In the genomic region with DNA sequence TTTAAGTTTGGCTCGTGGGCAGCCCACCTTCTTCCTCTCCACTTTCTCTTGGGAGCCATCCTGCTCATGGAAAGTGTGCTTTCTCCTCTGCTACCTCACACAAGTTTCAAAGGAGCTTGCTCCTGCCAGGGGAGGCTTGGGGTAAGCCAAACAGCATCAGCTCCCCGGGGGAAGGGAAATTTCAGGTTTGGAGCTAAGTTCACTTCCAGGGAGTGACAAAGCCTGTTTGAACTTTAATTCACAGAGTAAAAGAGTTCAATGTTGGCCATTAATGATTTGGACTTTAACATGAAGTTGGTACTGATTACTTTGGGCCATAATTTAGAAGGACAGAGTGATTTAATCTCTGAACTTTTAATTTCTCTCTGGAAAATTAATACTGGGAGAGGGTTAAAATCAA, we compare ENCODE assay signal across 15 cellular contexts. TPM values are rescaled to one million over a fixed set of nuclear protein-coding genes. Genes with fewer than 3 reads are reported as not detected.
DNase-seq lines count a peak whose midpoint lies in the region; ATAC-seq and TF ChIP-seq lines count a peak whose summit lies in the region.
"Had no signal": no experiment of that assay in that cellular context is flagged by ENCODE, and none has a peak within 500 bp of the region (broad histone marks: within the 10 kb centered on the region; RNA-seq: fewer than 3 reads in every experiment).

No MANE protein-coding gene starts in this region.

- no peak overlapping the region for H2BK20ac ChIP-seq in H9 (ENCODE audit: low read depth, low read length, poor library complexity, severe bottlenecking)

- H3K27me3 Mint-ChIP-seq in GM23338 (ENCODE audit: insufficient read depth, low read depth, poor library complexity): peaks cover 4% of the 10 kb centered on the region
- no peaks in the 10 kb centered on the region for H3K27me3 Mint-ChIP-seq in H9 (ENCODE audit: low read depth)

- no peak overlapping the region for H2AK5ac ChIP-seq in H9 (ENCODE audit: insufficient read length, low read length)
- H2AK5ac ChIP-seq in trophoblast cell (ENCODE audit: low read length): no peak overlapping the region

- no peaks in the 10 kb centered on the region for H3K36me3 ChIP-seq in GM23338 (ENCODE audit: insufficient read depth)
- H3K36me3 ChIP-seq in trophoblast cell (ENCODE audit: control insufficient read depth in 1 of 2, insufficient read depth in 2 of 2, low read length in 2 of 2): no peaks in the 10 kb centered on the region

- H3K4me3 ChIP-seq in GM23338: no peak overlapping the region
- H3K4me3 ChIP-seq in trophoblast cell (ENCODE audit: low read depth, low read length): no peak overlapping the region

- no peak overlapping the region for H2BK120ac ChIP-seq in H9 (ENCODE audit: low read depth, low read length, poor library complexity, severe bottlenecking)
- no peak overlapping the region for H2BK120ac ChIP-seq in trophoblast cell (ENCODE audit: insufficient read depth, low read length, poor library complexity)

- H3K23ac ChIP-seq in H9 (ENCODE audit: insufficient read length, low read depth, low read length): no peak overlapping the region
- no peak overlapping the region for H3K23ac ChIP-seq in trophoblast cell (ENCODE audit: low read length)

- H4K20me1 ChIP-seq in GM23338 (replicated peaks; ENCODE audit: insufficient read depth): no peaks in the 10 kb centered on the region
- H4K20me1 ChIP-seq in H9 (ENCODE audit: control insufficient read depth, insufficient read depth, insufficient read length): no peaks in the 10 kb centered on the region

- H3K14ac ChIP-seq in H9 (ENCODE audit: insufficient read depth, low read length): no peak overlapping the region
- no peak overlapping the region for H3K14ac ChIP-seq in trophoblast cell (ENCODE audit: low read length)

- H3K9me3 ChIP-seq in H9 (ENCODE audit: control insufficient read depth, low read depth, low read length) (no peaks in the 10 kb centered on the region), trophoblast cell (ENCODE audit: insufficient read depth, low read depth, low read length) (no peaks in the 10 kb centered on the region)

- H4K12ac ChIP-seq in trophoblast cell (ENCODE audit: low read depth, low read length): no peak overlapping the region

- H3K18ac ChIP-seq in H9 (ENCODE audit: insufficient read length, low read depth, low read length) (no peak overlapping the region), trophoblast cell (ENCODE audit: low read length) (no peak overlapping the region)

- no peak overlapping the region for H3K27ac ChIP-seq in GM23338 (ENCODE audit: low read depth)
- no peak overlapping the region for H3K27ac ChIP-seq in H9 (ENCODE audit: insufficient read length, low read depth, low read length)
- H3K27ac ChIP-seq in trophoblast cell (ENCODE audit: low read depth, low read length): no peak overlapping the region

- H3K36me3 Mint-ChIP-seq in GM23338 (ENCODE audit: low read depth) (no peaks in the 10 kb centered on the region), H9 (ENCODE audit: insufficient read depth in 1 of 3, low read depth in 3 of 3) (no peaks in the 10 kb centered on the region)

- H3K79me2 ChIP-seq in GM23338 (replicated peaks; ENCODE audit: insufficient read depth) (no peaks in the 10 kb centered on the region), H9 (ENCODE audit: insufficient read depth, low read length) (no peaks in the 10 kb centered on the region), trophoblast cell (ENCODE audit: control insufficient read depth, insufficient read depth, low read length, poor library complexity) (peaks cover 8% of the 10 kb centered on the region)

- H3K4me2 ChIP-seq in GM23338: no peak overlapping the region
- H3K4me2 ChIP-seq in H9 (ENCODE audit: insufficient read depth, insufficient read length, low read length): no peak overlapping the region
- H3K4me2 ChIP-seq in trophoblast cell (ENCODE audit: low read length): no peak overlapping the region

- H3T11ph ChIP-seq in H9 (ENCODE audit: low read length): no peak overlapping the region

- no peak overlapping the region for H4K5ac ChIP-seq in H9 (ENCODE audit: insufficient read length, low read depth, low read length)

- no CpG with 5 or more reads among the region's 2 CpGs for WGBS in H9 (ENCODE audit: extremely low coverage, insufficient read length, low lambda C conversion rate)
- WGBS in trophoblast cell (ENCODE audit: extremely low coverage, insufficient coverage, insufficient read length): no CpG with 5 or more reads among the region's 2 CpGs

- no peaks in the 10 kb centered on the region for H3K9me3 Mint-ChIP-seq in GM23338
- no peaks in the 10 kb centered on the region for H3K9me3 Mint-ChIP-seq in H9
- H3K9me3 Mint-ChIP-seq: CD8-positive, alpha-beta T cell had no signal

- H4K91ac ChIP-seq in H9 (ENCODE audit: insufficient read length, low read depth, low read length): no peak overlapping the region
- H4K91ac ChIP-seq in trophoblast cell (ENCODE audit: low read depth, low read length): no peak overlapping the region

- no peak overlapping the region for H3K4ac ChIP-seq in H9 (ENCODE audit: low read depth, low read length)
- H3K4ac ChIP-seq in trophoblast cell (ENCODE audit: low read depth, low read length): no peak overlapping the region

- H3K4me1 Mint-ChIP-seq in GM23338 (peaks cover 26% of the 10 kb centered on the region; the same call in 2 of the 3 replicates), H9 (peaks cover 9 to 14% of the 10 kb centered on the region in 2 experiments)

- H2BK5ac ChIP-seq in H9 (ENCODE audit: insufficient read length, low read length): no peak overlapping the region
- H2BK5ac ChIP-seq in trophoblast cell (ENCODE audit: low read depth, low read length, poor library complexity): no peak overlapping the region

- peak overlapping the region; percentile 59 for H3K27ac Mint-ChIP-seq in GM23338
- peak overlapping the region in 1 of 3 experiments; percentile 58; a peak in 3 of 7 replicates for H3K27ac Mint-ChIP-seq in H9
- H3K27ac Mint-ChIP-seq: CD8-positive, alpha-beta T cell had no signal

- DNase-seq in GM23338 (ENCODE audit: low spot score) (no peak), H9 (no peak), left lobe of liver (ENCODE audit: low spot score) (no peak), trophoblast cell (no peak), activated gamma-delta T cell (lab: John Stamatoyannopoulos, UW) (no peak), COLO668 (lab: John Stamatoyannopoulos, UW; ENCODE audit: unreplicated experiment) (no peak)
- DNase-seq in activated CD8-positive, alpha-beta memory T cell treated with anti-CD3 and anti-CD28 coated beads, Interleukin-2, amount 50 U/mL, for 4 hours: no peak
- DNase-seq: C1 segment of cervical spinal cord; Calu3; CD8-positive, alpha-beta T cell; DMS53; DMS79 treated with DMSO at 0.1 percent for 48 hours; GF-D8; H7 had no signal

- ATAC-seq in GM23338: no peak
- ATAC-seq in left lobe of liver: peak; percentile 2
- ATAC-seq: CD8-positive, alpha-beta T cell; HCT116 had no signal

- no peak overlapping the region for H3K56ac ChIP-seq in H9 (ENCODE audit: insufficient read length, low read depth, low read length)

- H3K9me2 ChIP-seq in GM23338 (ENCODE audit: insufficient read depth): no peaks in the 10 kb centered on the region

- H2BK12ac ChIP-seq in H9 (ENCODE audit: insufficient read length, low read depth, low read length) (no peak overlapping the region), trophoblast cell (ENCODE audit: low read length) (peak overlapping the region; percentile 18)

- H2BK15ac ChIP-seq in H9 (ENCODE audit: low read depth, low read length): no peak overlapping the region

- 0 out of 2 replicates have a peak, but pooled peaks cover 6% of the 10 kb centered on the region for H3F3A ChIP-seq in GM23338 (replicated peaks; ENCODE audit: low read depth)

- H3K27me3 ChIP-seq in GM23338 (ENCODE audit: insufficient read depth) (no peaks in the 10 kb centered on the region), H9 (ENCODE audit: insufficient read depth, low read length) (no peaks in the 10 kb centered on the region), trophoblast cell (ENCODE audit: insufficient read depth, low read length) (no peaks in the 10 kb centered on the region)

- H3K79me1 ChIP-seq in H9 (ENCODE audit: insufficient read depth, low read depth, low read length, poor library complexity, severe bottlenecking): no peaks in the 10 kb centered on the region
- H3K79me1 ChIP-seq in trophoblast cell (ENCODE audit: low read length): peaks cover 12% of the 10 kb centered on the region

- no peak overlapping the region for H2AFZ ChIP-seq in GM23338
- no peak overlapping the region for H2AFZ ChIP-seq in H9 (ENCODE audit: low read length)
- H2AFZ ChIP-seq in trophoblast cell (ENCODE audit: insufficient read depth, low read length, poor library complexity): no peak overlapping the region

- peaks cover 7% of the 10 kb centered on the region for H3K23me2 ChIP-seq in H9 (ENCODE audit: insufficient read length, low read depth, low read length, poor library complexity, severe bottlenecking)

- H3K4me1 ChIP-seq in GM23338 (ENCODE audit: insufficient read depth) (peaks cover 6% of the 10 kb centered on the region), H9 (ENCODE audit: insufficient read depth, low read length) (no peaks in the 10 kb centered on the region), trophoblast cell (ENCODE audit: control insufficient read depth in 1 of 2, insufficient read depth in 2 of 2, low read length in 2 of 2) (peaks cover 0 to 6% of the 10 kb centered on the region in 2 experiments)

- peak overlapping the region; percentile 27 for H3K9ac ChIP-seq in H9 (ENCODE audit: extremely low read depth, insufficient read length, low read length)
- H3K9ac ChIP-seq in trophoblast cell (ENCODE audit: low read length): no peak overlapping the region

- TF ChIP-seq CTCF in GM23338 (conservative IDR thresholded peaks at IDR 0.05; ENCODE audit: low read depth in 2 of 2) (no peak), H9 (conservative IDR thresholded peaks at IDR 0.05) (no peak)

- no peak overlapping the region for H3K4me3 Mint-ChIP-seq in GM23338
- H3K4me3 Mint-ChIP-seq in H9: no peak overlapping the region
- H3K4me3 Mint-ChIP-seq: CD8-positive, alpha-beta T cell had no signal

- H4K8ac ChIP-seq in H9 (replicated peaks; ENCODE audit: insufficient read length, low read depth, low read length) (no peak overlapping the region), trophoblast cell (ENCODE audit: low read depth, low read length) (no peak overlapping the region)

TF ChIP-seq in GM23338, 12 proteins besides CTCF, POLR2A, EP300 and RAD21:
- no peak for TF ChIP-seq JUNB (IDR thresholded peaks at IDR 0.05; ENCODE audit: unreplicated experiment)
- TF ChIP-seq STAT1 (IDR thresholded peaks at IDR 0.05; ENCODE audit: unreplicated experiment): no peak
- TF ChIP-seq EZH2phosphoT487 (IDR thresholded peaks at IDR 0.05; ENCODE audit: unreplicated experiment): no peak
- TF ChIP-seq NANOG (IDR thresholded peaks at IDR 0.05; ENCODE audit: borderline replicate concordance): no peak

RNA-seq across cellular contexts. Expression of a gene that starts 4.7 kb away (rescaled TPM):
- total RNA-seq in GM23338 (2014; rRNA removed; shearing (Covaris generic)): 61.9 and 74.5 TPM in 2 replicates
- polyA plus RNA-seq in GM23338 (2016; fragmentation: Nextera tagmentation; extraction: Ambion mirVana): 33.7 and 40.2 TPM in 2 replicates
- total RNA-seq in H9 (2021): 72.6 and 77.6 TPM in 2 replicates
- total RNA-seq in left lobe of liver: 60.9 TPM
- 223 and 226 TPM in 2 replicates for polyA plus RNA-seq in trophoblast cell (2013)
